Comparison of ENCODE assay signal across 1 cellular context in the genomic region with DNA sequence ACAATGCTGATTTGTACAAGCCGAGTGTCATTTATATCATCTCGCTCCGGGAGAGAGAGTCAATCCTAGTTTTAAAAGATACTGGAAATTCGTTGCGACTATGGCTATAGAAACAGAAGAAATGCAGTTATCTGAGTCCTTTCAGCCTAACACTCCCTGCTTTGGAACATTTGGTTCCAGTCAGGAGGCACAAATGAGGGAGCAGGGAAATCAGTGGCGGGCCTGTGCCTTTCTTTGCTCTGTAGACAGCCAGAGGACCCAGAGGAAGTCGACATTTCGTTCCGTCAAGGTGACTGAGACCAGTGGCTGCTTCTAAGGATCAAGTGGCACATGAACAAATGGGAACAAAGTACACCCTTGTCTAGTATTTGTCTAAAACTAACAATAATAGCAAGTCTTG.
TF ChIP-seq lines count a peak whose summit lies in the region.

No MANE protein-coding gene starts in this region.

TF ChIP-seq in WTC11, 78 proteins besides CTCF, POLR2A, EP300 and RAD21 (continued from another document):
- TF ChIP-seq, protein P1, sequence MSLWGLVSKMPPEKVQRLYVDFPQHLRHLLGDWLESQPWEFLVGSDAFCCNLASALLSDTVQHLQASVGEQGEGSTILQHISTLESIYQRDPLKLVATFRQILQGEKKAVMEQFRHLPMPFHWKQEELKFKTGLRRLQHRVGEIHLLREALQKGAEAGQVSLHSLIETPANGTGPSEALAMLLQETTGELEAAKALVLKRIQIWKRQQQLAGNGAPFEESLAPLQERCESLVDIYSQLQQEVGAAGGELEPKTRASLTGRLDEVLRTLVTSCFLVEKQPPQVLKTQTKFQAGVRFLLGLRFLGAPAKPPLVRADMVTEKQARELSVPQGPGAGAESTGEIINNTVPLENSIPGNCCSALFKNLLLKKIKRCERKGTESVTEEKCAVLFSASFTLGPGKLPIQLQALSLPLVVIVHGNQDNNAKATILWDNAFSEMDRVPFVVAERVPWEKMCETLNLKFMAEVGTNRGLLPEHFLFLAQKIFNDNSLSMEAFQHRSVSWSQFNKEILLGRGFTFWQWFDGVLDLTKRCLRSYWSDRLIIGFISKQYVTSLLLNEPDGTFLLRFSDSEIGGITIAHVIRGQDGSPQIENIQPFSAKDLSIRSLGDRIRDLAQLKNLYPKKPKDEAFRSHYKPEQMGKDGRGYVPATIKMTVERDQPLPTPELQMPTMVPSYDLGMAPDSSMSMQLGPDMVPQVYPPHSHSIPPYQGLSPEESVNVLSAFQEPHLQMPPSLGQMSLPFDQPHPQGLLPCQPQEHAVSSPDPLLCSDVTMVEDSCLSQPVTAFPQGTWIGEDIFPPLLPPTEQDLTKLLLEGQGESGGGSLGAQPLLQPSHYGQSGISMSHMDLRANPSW (CRISPR knock-in tag; conservative IDR thresholded peaks at IDR 0.05; ENCODE audit: low read depth): no peak
- TF ChIP-seq NFYB (CRISPR knock-in tag; conservative IDR thresholded peaks at IDR 0.05; ENCODE audit: low read depth): no peak
- no peak for TF ChIP-seq HMGA2 (CRISPR knock-in tag; IDR thresholded peaks at IDR 0.05)
- TF ChIP-seq, protein P2, sequence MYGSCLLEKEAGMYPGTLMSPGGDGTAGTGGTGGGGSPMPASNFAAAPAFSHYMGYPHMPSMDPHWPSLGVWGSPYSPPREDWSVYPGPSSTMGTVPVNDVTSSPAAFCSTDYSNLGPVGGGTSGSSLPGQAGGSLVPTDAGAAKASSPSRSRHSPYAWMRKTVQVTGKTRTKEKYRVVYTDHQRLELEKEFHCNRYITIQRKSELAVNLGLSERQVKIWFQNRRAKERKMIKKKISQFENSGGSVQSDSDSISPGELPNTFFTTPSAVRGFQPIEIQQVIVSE (CRISPR knock-in tag; IDR thresholded peaks at IDR 0.05; ENCODE audit: borderline replicate concordance): no peak
- TF ChIP-seq EMX1 (CRISPR knock-in tag; IDR thresholded peaks at IDR 0.05): no peak
- no peak for TF ChIP-seq TP53 (CRISPR knock-in tag; IDR thresholded peaks at IDR 0.05)
- TF ChIP-seq MXD4 (CRISPR knock-in tag; IDR thresholded peaks at IDR 0.05; ENCODE audit: borderline replicate concordance): no peak
- TF ChIP-seq USF1 (CRISPR knock-in tag; IDR thresholded peaks at IDR 0.05): no peak
- TF ChIP-seq SMAD4 (CRISPR knock-in tag; IDR thresholded peaks at IDR 0.05): no peak
- no peak for TF ChIP-seq GRHL2 (CRISPR knock-in tag; IDR thresholded peaks at IDR 0.05; ENCODE audit: insufficient replicate concordance, severe bottlenecking)
- TF ChIP-seq AR (CRISPR knock-in tag; IDR thresholded peaks at IDR 0.05): no peak
- no peak for TF ChIP-seq JUN (CRISPR knock-in tag; IDR thresholded peaks at IDR 0.05)
